ENCODE assay signal across 10 cellular contexts in the genomic region with DNA sequence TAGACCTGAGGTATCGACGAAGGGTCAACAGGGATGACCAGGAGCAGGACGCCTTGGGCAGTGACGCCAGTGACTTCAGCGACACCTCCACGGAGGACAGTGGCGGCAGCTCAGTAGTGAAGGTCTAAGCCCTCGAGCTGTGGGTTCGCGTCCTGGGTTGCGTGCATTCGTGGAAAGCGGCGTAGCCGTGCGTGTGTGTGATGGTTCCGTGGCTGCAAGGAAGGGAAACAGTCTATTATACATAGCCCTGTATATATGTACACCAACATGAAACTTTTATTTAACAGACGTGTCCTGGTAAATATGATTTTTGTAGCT. TPM values are rescaled to one million over a fixed set of nuclear protein-coding genes. Genes with fewer than 3 reads are reported as not detected.
"Had no signal": no experiment of that assay in that cellular context is flagged by ENCODE, and none has a peak within 500 bp of the region (broad histone marks: within the 10 kb centered on the region; RNA-seq: fewer than 3 reads in every experiment).

No MANE protein-coding gene starts in this region.

- H3K4me1 Mint-ChIP-seq: IgD-negative memory B cell had no signal

- H3K4me3 ChIP-seq: HAP-1 had no signal

- DNase-seq: GOT3, H7, HFFc6 had no signal

- H3K27ac Mint-ChIP-seq: HFFc6, IgD-negative memory B cell had no signal

- H3K9me3 Mint-ChIP-seq: HFFc6, IgD-negative memory B cell had no signal

- ATAC-seq: HCT116, HepG2 had no signal

- H3K4me1 ChIP-seq: HAP-1 had no signal

- H3K36me3 Mint-ChIP-seq: IgD-negative memory B cell had no signal

- H3K4me3 Mint-ChIP-seq: HFFc6, IgD-negative memory B cell had no signal

- H3K9me3 ChIP-seq: HAP-1 had no signal

- H3K27ac ChIP-seq: HL-60 had no signal

RNA-seq across cellular contexts. Expression of a gene that starts 33.3 kb away (rescaled TPM):
- total RNA-seq: H4, H7, HepG2, HT1080 had no signal
- polyA plus RNA-seq: HepG2, IgD-negative memory B cell had no signal

RNA-seq across cellular contexts. Expression of a gene that starts 58.0 kb away (rescaled TPM):
- total RNA-seq: H4, H7, HepG2, HFFc6 had no signal
- polyA plus RNA-seq: IgD-negative memory B cell had no signal
